ENCODE assay signal across 8 cellular contexts in genomic region chr3:117407317-117407716, GRCh38.
DNase-seq lines count a peak whose midpoint lies in the region; ATAC-seq and TF ChIP-seq lines count a peak whose summit lies in the region.

No MANE protein-coding gene starts in this region.

- H3K36me3 ChIP-seq in kidney epithelial cell (ENCODE audit: control insufficient read depth, insufficient read depth, low read length): no peaks in the 10 kb centered on the region

- no peak overlapping the region for H3K27ac ChIP-seq in dorsolateral prefrontal cortex

- no peak overlapping the region for H3K4me3 ChIP-seq in GM12875 (ENCODE audit: low read depth, low read length)
- H3K4me3 ChIP-seq in kidney epithelial cell (ENCODE audit: low read depth, low read length): no peak overlapping the region
- no peak overlapping the region for H3K4me3 ChIP-seq in dorsolateral prefrontal cortex

- no peaks in the 10 kb centered on the region for H3K27me3 ChIP-seq in kidney epithelial cell (ENCODE audit: control insufficient read depth, insufficient read depth, low read length)
- no peaks in the 10 kb centered on the region for H3K27me3 ChIP-seq in dorsolateral prefrontal cortex

- TF ChIP-seq CTCF in GM12875 (IDR thresholded peaks at IDR 0.05; ENCODE audit: borderline replicate concordance, insufficient read depth, low read depth, low read length) (peak; percentile 30; the same call in 1 of the 2 replicates), kidney epithelial cell (IDR thresholded peaks at IDR 0.05; ENCODE audit: insufficient read depth, low read length, poor library complexity, severe bottlenecking) (peak; percentile 53), dorsolateral prefrontal cortex (IDR thresholded peaks at IDR 0.05 in 54 of 56, conservative IDR thresholded peaks at IDR 0.05 in 2 of 56; ENCODE audit: low read depth in 1 of 56, partially characterized antibody in 56 of 56) (peak in 2 of 56 donors; percentile 11 to 27)

- ATAC-seq in HG02588 (IDR thresholded peaks at IDR 0.05; ENCODE audit: unreplicated experiment): peak; percentile 70
- no peak for ATAC-seq in HG02840 (IDR thresholded peaks at IDR 0.05; ENCODE audit: low FRiP score, unreplicated experiment)

- DNase-seq in NCI-H82 (lab: John Stamatoyannopoulos, UW) (peak; percentile 62), kidney epithelial cell (ENCODE audit: low read depth) (no peak), dorsolateral prefrontal cortex (no peak), A172 (ENCODE audit: low spot score) (no peak), T1000 (lab: John Stamatoyannopoulos, UW) (no peak)

- intact Hi-C loops in dorsolateral prefrontal cortex (cut with DNase I): no loop called here
